In the genomic region with DNA sequence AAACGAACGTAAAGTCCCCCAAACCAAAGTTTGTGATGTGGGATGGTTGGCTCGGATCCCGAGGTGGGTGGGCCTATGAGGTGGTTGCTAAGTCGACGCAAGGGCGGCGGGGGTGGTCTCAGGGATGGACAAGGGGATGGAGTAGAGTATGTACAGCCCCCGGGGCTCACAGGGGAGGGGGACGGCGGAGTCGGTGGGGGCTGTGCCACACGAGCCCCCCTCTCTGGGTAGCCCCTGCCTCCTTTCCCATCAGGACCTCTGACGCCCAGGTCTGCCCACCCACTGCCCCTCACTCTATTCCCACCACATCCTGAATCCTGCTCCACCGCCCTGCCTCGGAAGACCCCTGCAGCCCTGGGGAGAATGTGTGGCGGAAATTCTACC, we compare ENCODE assay signal across 1 cellular context.
TF ChIP-seq lines count a peak whose summit lies in the region.

No MANE protein-coding gene starts in this region.

TF ChIP-seq in GM23338, 12 proteins besides CTCF, POLR2A, EP300 and RAD21 (continued from another document):
- TF ChIP-seq, protein P1, sequence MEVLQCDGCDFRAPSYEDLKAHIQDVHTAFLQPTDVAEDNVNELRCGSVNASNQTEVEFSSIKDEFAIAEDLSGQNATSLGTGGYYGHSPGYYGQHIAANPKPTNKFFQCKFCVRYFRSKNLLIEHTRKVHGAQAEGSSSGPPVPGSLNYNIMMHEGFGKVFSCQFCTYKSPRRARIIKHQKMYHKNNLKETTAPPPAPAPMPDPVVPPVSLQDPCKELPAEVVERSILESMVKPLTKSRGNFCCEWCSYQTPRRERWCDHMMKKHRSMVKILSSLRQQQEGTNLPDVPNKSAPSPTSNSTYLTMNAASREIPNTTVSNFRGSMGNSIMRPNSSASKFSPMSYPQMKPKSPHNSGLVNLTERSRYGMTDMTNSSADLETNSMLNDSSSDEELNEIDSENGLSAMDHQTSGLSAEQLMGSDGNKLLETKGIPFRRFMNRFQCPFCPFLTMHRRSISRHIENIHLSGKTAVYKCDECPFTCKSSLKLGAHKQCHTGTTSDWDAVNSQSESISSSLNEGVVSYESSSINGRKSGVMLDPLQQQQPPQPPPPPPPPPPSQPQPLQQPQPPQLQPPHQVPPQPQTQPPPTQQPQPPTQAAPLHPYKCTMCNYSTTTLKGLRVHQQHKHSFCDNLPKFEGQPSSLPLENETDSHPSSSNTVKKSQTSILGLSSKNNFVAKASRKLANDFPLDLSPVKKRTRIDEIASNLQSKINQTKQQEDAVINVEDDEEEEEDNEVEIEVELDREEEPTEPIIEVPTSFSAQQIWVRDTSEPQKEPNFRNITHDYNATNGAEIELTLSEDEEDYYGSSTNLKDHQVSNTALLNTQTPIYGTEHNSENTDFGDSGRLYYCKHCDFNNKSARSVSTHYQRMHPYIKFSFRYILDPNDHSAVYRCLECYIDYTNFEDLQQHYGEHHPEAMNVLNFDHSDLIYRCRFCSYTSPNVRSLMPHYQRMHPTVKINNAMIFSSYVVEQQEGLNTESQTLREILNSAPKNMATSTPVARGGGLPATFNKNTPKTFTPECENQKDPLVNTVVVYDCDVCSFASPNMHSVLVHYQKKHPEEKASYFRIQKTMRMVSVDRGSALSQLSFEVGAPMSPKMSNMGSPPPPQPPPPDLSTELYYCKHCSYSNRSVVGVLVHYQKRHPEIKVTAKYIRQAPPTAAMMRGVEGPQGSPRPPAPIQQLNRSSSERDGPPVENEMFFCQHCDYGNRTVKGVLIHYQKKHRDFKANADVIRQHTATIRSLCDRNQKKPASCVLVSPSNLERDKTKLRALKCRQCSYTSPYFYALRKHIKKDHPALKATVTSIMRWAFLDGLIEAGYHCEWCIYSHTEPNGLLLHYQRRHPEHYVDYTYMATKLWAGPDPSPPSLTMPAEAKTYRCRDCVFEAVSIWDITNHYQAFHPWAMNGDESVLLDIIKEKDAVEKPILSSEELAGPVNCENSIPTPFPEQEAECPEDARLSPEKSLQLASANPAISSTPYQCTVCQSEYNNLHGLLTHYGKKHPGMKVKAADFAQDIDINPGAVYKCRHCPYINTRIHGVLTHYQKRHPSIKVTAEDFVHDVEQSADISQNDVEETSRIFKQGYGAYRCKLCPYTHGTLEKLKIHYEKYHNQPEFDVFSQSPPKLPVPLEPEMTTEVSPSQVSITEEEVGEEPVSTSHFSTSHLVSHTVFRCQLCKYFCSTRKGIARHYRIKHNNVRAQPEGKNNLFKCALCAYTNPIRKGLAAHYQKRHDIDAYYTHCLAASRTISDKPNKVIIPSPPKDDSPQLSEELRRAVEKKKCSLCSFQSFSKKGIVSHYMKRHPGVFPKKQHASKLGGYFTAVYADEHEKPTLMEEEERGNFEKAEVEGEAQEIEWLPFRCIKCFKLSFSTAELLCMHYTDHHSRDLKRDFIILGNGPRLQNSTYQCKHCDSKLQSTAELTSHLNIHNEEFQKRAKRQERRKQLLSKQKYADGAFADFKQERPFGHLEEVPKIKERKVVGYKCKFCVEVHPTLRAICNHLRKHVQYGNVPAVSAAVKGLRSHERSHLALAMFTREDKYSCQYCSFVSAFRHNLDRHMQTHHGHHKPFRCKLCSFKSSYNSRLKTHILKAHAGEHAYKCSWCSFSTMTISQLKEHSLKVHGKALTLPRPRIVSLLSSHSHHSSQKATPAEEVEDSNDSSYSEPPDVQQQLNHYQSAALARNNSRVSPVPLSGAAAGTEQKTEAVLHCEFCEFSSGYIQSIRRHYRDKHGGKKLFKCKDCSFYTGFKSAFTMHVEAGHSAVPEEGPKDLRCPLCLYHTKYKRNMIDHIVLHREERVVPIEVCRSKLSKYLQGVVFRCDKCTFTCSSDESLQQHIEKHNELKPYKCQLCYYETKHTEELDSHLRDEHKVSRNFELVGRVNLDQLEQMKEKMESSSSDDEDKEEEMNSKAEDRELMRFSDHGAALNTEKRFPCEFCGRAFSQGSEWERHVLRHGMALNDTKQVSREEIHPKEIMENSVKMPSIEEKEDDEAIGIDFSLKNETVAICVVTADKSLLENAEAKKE (CRISPR knock-in tag; IDR thresholded peaks at IDR 0.05) = no peak
- TF ChIP-seq NANOG (IDR thresholded peaks at IDR 0.05; ENCODE audit: borderline replicate concordance) = no peak
- no peak for TF ChIP-seq JUNB (IDR thresholded peaks at IDR 0.05; ENCODE audit: unreplicated experiment)
- TF ChIP-seq EZH2phosphoT487 (IDR thresholded peaks at IDR 0.05; ENCODE audit: unreplicated experiment) = no peak
- TF ChIP-seq, protein P2, sequence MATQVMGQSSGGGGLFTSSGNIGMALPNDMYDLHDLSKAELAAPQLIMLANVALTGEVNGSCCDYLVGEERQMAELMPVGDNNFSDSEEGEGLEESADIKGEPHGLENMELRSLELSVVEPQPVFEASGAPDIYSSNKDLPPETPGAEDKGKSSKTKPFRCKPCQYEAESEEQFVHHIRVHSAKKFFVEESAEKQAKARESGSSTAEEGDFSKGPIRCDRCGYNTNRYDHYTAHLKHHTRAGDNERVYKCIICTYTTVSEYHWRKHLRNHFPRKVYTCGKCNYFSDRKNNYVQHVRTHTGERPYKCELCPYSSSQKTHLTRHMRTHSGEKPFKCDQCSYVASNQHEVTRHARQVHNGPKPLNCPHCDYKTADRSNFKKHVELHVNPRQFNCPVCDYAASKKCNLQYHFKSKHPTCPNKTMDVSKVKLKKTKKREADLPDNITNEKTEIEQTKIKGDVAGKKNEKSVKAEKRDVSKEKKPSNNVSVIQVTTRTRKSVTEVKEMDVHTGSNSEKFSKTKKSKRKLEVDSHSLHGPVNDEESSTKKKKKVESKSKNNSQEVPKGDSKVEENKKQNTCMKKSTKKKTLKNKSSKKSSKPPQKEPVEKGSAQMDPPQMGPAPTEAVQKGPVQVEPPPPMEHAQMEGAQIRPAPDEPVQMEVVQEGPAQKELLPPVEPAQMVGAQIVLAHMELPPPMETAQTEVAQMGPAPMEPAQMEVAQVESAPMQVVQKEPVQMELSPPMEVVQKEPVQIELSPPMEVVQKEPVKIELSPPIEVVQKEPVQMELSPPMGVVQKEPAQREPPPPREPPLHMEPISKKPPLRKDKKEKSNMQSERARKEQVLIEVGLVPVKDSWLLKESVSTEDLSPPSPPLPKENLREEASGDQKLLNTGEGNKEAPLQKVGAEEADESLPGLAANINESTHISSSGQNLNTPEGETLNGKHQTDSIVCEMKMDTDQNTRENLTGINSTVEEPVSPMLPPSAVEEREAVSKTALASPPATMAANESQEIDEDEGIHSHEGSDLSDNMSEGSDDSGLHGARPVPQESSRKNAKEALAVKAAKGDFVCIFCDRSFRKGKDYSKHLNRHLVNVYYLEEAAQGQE (IDR thresholded peaks at IDR 0.05; ENCODE audit: unreplicated experiment) = no peak
- TF ChIP-seq, protein P3, sequence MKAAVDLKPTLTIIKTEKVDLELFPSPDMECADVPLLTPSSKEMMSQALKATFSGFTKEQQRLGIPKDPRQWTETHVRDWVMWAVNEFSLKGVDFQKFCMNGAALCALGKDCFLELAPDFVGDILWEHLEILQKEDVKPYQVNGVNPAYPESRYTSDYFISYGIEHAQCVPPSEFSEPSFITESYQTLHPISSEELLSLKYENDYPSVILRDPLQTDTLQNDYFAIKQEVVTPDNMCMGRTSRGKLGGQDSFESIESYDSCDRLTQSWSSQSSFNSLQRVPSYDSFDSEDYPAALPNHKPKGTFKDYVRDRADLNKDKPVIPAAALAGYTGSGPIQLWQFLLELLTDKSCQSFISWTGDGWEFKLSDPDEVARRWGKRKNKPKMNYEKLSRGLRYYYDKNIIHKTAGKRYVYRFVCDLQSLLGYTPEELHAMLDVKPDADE (IDR thresholded peaks at IDR 0.05) = no peak
